Comparison of ENCODE assay signal across 1 cellular context in genomic region chr16:66934138-66934838, GRCh38.
TF ChIP-seq lines count a peak whose summit lies in the region.

Gene CIAO2B (minus strand): TSS chr16:66934402. CDS start chr16:66934364, 38 bp downstream.

TF ChIP-seq in HepG2, 621 proteins besides CTCF, POLR2A, EP300 and RAD21 (continued from another document and continues in another):
- TF ChIP-seq ZNF597 (CRISPR knock-in tag; IDR thresholded peaks at IDR 0.05) (0 out of 2 replicates have a peak, but pooled peaks have one; percentile 93), ZHX1 (CRISPR knock-in tag; IDR thresholded peaks at IDR 0.05; ENCODE audit: low read depth) (peak; percentile 86; the same call in 1 of the 2 replicates), POGZ (CRISPR knock-in tag; IDR thresholded peaks at IDR 0.05) (peak; percentile 92), ZXDC (CRISPR knock-in tag; IDR thresholded peaks at IDR 0.05) (no peak; the same call in 1 of the 2 replicates), KMT2B (CRISPR knock-in tag; IDR thresholded peaks at IDR 0.05) (peak; percentile 97), HMGXB4 (CRISPR knock-in tag; IDR thresholded peaks at IDR 0.05; ENCODE audit: borderline replicate concordance in 1 of 2, low read depth in 1 of 2) (peak; percentile 96 to 99), ZNF501 (CRISPR knock-in tag; IDR thresholded peaks at IDR 0.05) (peak; percentile 93), TCF12 (IDR thresholded peaks at IDR 0.05) (no peak), TCF12 (CRISPR knock-in tag; IDR thresholded peaks at IDR 0.05) (no peak), ZNF619 (CRISPR knock-in tag; IDR thresholded peaks at IDR 0.05) (peak; percentile 83; the same call in 1 of the 2 replicates), RBM39 (IDR thresholded peaks at IDR 0.05; ENCODE audit: low read depth, low read length, poor library complexity, severe bottlenecking) (peak; percentile 86), ARNTL (CRISPR knock-in tag; IDR thresholded peaks at IDR 0.05) (0 out of 2 replicates have a peak, but pooled peaks have one; percentile 19), ZNF687 (CRISPR knock-in tag; IDR thresholded peaks at IDR 0.05) (peak; percentile 96), MATR3 (CRISPR knock-in tag; IDR thresholded peaks at IDR 0.05) (no peak), CBX5 (CRISPR knock-in tag; IDR thresholded peaks at IDR 0.05; ENCODE audit: borderline replicate concordance) (no peak; the same call in 1 of the 2 replicates), ZNF800 (CRISPR knock-in tag; IDR thresholded peaks at IDR 0.05) (peak; percentile 90), RFX5 (IDR thresholded peaks at IDR 0.05; ENCODE audit: low read depth, low read length) (no peak), CERS6 (CRISPR knock-in tag; IDR thresholded peaks at IDR 0.05) (peak; percentile 84), REXO4 (CRISPR knock-in tag; IDR thresholded peaks at IDR 0.05; ENCODE audit: borderline replicate concordance) (0 out of 2 replicates have a peak, but pooled peaks have one; percentile 76), MAFG (CRISPR knock-in tag; IDR thresholded peaks at IDR 0.05) (no peak), FOXA3 (CRISPR knock-in tag; IDR thresholded peaks at IDR 0.05) (peak; percentile 66), ZNF770 (CRISPR knock-in tag; IDR thresholded peaks at IDR 0.05) (peak; percentile 78), ZBTB25 (CRISPR knock-in tag; IDR thresholded peaks at IDR 0.05) (peak; percentile 94; the same call in 1 of the 2 replicates), ZBTB43 (CRISPR knock-in tag; conservative IDR thresholded peaks at IDR 0.05) (peak; percentile 79; the same call in 1 of the 2 replicates), NFKBIZ (CRISPR knock-in tag; IDR thresholded peaks at IDR 0.05) (peak; percentile 45; the same call in 1 of the 2 replicates), ZNF543 (CRISPR knock-in tag; IDR thresholded peaks at IDR 0.05) (no peak)
